14 cellular contexts compared by ENCODE assay signal in the genomic region with DNA sequence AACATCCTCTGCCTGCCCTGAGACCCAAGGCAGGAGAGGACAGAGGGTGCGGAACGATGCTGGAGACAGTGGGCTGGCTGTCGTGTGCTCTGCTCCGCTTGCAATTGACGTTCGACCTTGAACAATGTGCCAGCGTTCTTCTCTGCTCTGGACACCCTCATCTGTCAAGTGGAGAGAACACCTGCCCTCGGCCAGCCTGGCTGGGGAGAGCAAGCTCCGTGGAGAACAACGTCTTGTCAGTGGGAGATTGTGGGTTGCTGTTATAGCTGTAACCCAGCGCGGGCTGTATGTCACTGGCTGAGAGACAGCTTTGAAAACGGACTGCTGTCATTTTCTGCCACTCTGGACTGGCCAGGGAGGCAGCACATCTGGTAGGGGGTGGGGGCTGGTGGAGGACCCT. TPM values are rescaled to one million over a fixed set of nuclear protein-coding genes. Genes with fewer than 3 reads are reported as not detected.
DNase-seq lines count a peak whose midpoint lies in the region; ATAC-seq, FAIRE-seq and TF ChIP-seq lines count a peak whose summit lies in the region.
"Had no signal": no experiment of that assay in that cellular context is flagged by ENCODE, and none has a peak within 500 bp of the region (broad histone marks: within the 10 kb centered on the region; RNA-seq: fewer than 3 reads in every experiment).

No MANE protein-coding gene starts in this region.

- peak overlapping the region; percentile 82 for H3K27ac ChIP-seq in KOPT-K1 (ENCODE audit: low read depth, low read length, poor library complexity, severe bottlenecking)
- peak overlapping the region; percentile 100 for H3K27ac ChIP-seq in SJCRH30
- peak overlapping the region; percentile 87 for H3K27ac ChIP-seq in right cardiac atrium (ENCODE audit: low read length)
- peak overlapping the region; percentile 80 to 89 (median 86) for H3K27ac ChIP-seq in sigmoid colon
- H3K27ac ChIP-seq in small intestine (ENCODE audit: low read depth in 1 of 2, low read length in 1 of 2) = no peak overlapping the region
- H3K27ac ChIP-seq: epithelial cell of prostate, suprapubic skin had no signal

- H3K4me3 ChIP-seq in SJCRH30 (peak overlapping the region; percentile 40), right cardiac atrium (ENCODE audit: low read length) (no peak overlapping the region), sigmoid colon (no peak overlapping the region), small intestine (ENCODE audit: low read depth in 1 of 2, low read length in 2 of 2) (no peak overlapping the region)
- H3K4me3 ChIP-seq: suprapubic skin had no signal

- no peaks in the 10 kb centered on the region for H3K27me3 ChIP-seq in SJCRH30
- no peaks in the 10 kb centered on the region for H3K27me3 ChIP-seq in right cardiac atrium (ENCODE audit: control insufficient read depth, insufficient read depth)
- H3K27me3 ChIP-seq in sigmoid colon = no peaks in the 10 kb centered on the region
- no peaks in the 10 kb centered on the region for H3K27me3 ChIP-seq in small intestine (ENCODE audit: control insufficient read depth in 2 of 2, insufficient read depth in 2 of 2, low read length in 2 of 2)
- H3K27me3 ChIP-seq: suprapubic skin had no signal

- no peaks in the 10 kb centered on the region for H3K36me3 ChIP-seq in KOPT-K1 (ENCODE audit: insufficient read depth, low read length)
- H3K36me3 ChIP-seq in SJCRH30 = peaks cover 12% of the 10 kb centered on the region
- peaks cover 0 to 19% (median 4%) of the 10 kb centered on the region in 4 donors for H3K36me3 ChIP-seq in sigmoid colon
- no peaks in the 10 kb centered on the region for H3K36me3 ChIP-seq in small intestine (ENCODE audit: control insufficient read depth in 2 of 2, insufficient read depth in 2 of 2, low read length in 2 of 2)
- H3K36me3 ChIP-seq: suprapubic skin had no signal

- WGBS in right cardiac atrium = 48% methylated on average over 13 of the region's 13 CpGs
- WGBS in sigmoid colon, 2 donors = 80 to 84% methylated on average over 13 of the region's 13 CpGs
- WGBS in small intestine, 3 donors = 77 to 81% (median 80%) methylated on average over 13 of the region's 13 CpGs

- ATAC-seq in right cardiac atrium = peak; percentile 66 to 67
- no peak for ATAC-seq in HG03460 (IDR thresholded peaks at IDR 0.05; ENCODE audit: unreplicated experiment)
- ATAC-seq in HG02678 (IDR thresholded peaks at IDR 0.05; ENCODE audit: unreplicated experiment) = no peak
- ATAC-seq: naive thymus-derived CD4-positive, alpha-beta T cell had no signal

- TF ChIP-seq EP300 in sigmoid colon (IDR thresholded peaks at IDR 0.05) = peak in 1 of 4 donors; percentile 87

- no peaks in the 10 kb centered on the region for H3K9me3 ChIP-seq in KOPT-K1 (ENCODE audit: insufficient read depth, low read length, poor library complexity, severe bottlenecking)
- H3K9me3 ChIP-seq in SJCRH30 (replicated peaks) = no peaks in the 10 kb centered on the region
- no peaks in the 10 kb centered on the region for H3K9me3 ChIP-seq in right cardiac atrium (ENCODE audit: control insufficient read depth, low read length)
- no peaks in the 10 kb centered on the region for H3K9me3 ChIP-seq in sigmoid colon
- no peaks in the 10 kb centered on the region for H3K9me3 ChIP-seq in small intestine (ENCODE audit: control insufficient read depth, low read depth)
- H3K9me3 ChIP-seq: suprapubic skin had no signal

- H3K4me1 ChIP-seq in SJCRH30 (peaks cover 81% of the 10 kb centered on the region), right cardiac atrium (ENCODE audit: control insufficient read depth, insufficient read depth, low read length) (peaks cover 16% of the 10 kb centered on the region), sigmoid colon (peaks cover 0 to 53% (median 46%) of the 10 kb centered on the region in 4 donors), small intestine (ENCODE audit: control insufficient read depth in 2 of 2, insufficient read depth in 1 of 2, low read depth in 1 of 2, low read length in 1 of 2) (peaks cover 0 to 4% of the 10 kb centered on the region in 2 donors)

- TF ChIP-seq CTCF in sigmoid colon (IDR thresholded peaks at IDR 0.05) = no peak

- FAIRE-seq in small intestine (lab: Jason Lieb, UNC) = no peak
- FAIRE-seq: astrocyte, RCC 7860 had no signal

- DNase-seq in SJCRH30 (peak; percentile 58 to 72), right cardiac atrium (peak; percentile 39 to 77 (median 71)), sigmoid colon (peak; percentile 87), 8988T (no peak), small intestine (no peak)
- DNase-seq: MM.1S; naive thymus-derived CD4-positive, alpha-beta T cell had no signal

- no peak for TF ChIP-seq POLR2A in sigmoid colon (IDR thresholded peaks at IDR 0.05)

- intact Hi-C loops in right cardiac atrium (cut with DNase I) (no loop called here), sigmoid colon (cut with DNase I) (loop anchor here (2.0 kb wide), 1 partner anchor 17 kb away; no protein-coding TSS in a partner anchor)

RNA-seq across cellular contexts. Expression of gene KIAA1614, which starts 14.7 kb away (rescaled TPM):
- 59.9 and 63.1 TPM in 2 replicates for total RNA-seq in SJCRH30 (2014; rRNA removed; shearing (Covaris generic))
- total RNA-seq in right cardiac atrium (10 to 100 TPM; 10.2 to 16.6 (median 12.0) TPM), sigmoid colon (10 to 100 TPM in 2 of 4 donors, 1 to 10 TPM in 2; 6.3 to 14.8 (median 10.5) TPM)
- polyA plus RNA-seq in right cardiac atrium (11.6 TPM), sigmoid colon (1 to 10 TPM; 1.2 to 2.0 (median 1.8) TPM), small intestine (1 to 10 TPM in 1 of 3 donors, under 1 TPM in 1, not detected in 1; 0.89 to 2.1 TPM)

Comparison
In these comparisons a context has a peak if more than half of its experiments do, and no peak if none do; other contexts are left out.
1. H3K27ac ChIP-seq: peak in KOPT-K1 (single experiment), SJCRH30 (single experiment), right cardiac atrium (single experiment) and sigmoid colon (4 of 4); none in small intestine (0 of 2).
2. DNase-seq: peak in SJCRH30 (2 of 2), right cardiac atrium (3 of 3) and sigmoid colon (single experiment); none in 8988T (single experiment) and small intestine (single experiment).
3. ATAC-seq: peak in right cardiac atrium (2 of 2); none in HG03460 (single experiment) and HG02678 (single experiment).